ENCODE assay signal across 1 cellular context in the genomic region with DNA sequence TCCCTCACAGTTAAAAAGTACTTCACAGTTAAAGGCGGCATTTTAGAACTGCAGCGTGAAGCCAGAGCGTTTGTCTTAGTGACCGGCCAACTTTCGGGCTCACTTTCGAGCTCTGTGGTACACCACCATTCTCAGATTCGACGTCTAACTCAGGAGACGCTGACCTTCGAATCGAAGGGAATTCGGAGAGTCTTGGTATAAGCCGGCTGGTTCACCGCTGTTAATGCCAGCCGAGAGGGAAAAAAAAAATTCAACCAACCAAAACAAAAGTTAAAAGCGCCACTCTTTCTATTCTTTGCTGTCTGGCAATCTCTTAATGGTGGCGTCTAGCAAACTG.
TF ChIP-seq lines count a peak whose summit lies in the region.

No MANE protein-coding gene starts in this region.

TF ChIP-seq in K562, 482 proteins besides CTCF, POLR2A, EP300 and RAD21 (continued from another document and continues in another):
- TF ChIP-seq, protein P1, sequence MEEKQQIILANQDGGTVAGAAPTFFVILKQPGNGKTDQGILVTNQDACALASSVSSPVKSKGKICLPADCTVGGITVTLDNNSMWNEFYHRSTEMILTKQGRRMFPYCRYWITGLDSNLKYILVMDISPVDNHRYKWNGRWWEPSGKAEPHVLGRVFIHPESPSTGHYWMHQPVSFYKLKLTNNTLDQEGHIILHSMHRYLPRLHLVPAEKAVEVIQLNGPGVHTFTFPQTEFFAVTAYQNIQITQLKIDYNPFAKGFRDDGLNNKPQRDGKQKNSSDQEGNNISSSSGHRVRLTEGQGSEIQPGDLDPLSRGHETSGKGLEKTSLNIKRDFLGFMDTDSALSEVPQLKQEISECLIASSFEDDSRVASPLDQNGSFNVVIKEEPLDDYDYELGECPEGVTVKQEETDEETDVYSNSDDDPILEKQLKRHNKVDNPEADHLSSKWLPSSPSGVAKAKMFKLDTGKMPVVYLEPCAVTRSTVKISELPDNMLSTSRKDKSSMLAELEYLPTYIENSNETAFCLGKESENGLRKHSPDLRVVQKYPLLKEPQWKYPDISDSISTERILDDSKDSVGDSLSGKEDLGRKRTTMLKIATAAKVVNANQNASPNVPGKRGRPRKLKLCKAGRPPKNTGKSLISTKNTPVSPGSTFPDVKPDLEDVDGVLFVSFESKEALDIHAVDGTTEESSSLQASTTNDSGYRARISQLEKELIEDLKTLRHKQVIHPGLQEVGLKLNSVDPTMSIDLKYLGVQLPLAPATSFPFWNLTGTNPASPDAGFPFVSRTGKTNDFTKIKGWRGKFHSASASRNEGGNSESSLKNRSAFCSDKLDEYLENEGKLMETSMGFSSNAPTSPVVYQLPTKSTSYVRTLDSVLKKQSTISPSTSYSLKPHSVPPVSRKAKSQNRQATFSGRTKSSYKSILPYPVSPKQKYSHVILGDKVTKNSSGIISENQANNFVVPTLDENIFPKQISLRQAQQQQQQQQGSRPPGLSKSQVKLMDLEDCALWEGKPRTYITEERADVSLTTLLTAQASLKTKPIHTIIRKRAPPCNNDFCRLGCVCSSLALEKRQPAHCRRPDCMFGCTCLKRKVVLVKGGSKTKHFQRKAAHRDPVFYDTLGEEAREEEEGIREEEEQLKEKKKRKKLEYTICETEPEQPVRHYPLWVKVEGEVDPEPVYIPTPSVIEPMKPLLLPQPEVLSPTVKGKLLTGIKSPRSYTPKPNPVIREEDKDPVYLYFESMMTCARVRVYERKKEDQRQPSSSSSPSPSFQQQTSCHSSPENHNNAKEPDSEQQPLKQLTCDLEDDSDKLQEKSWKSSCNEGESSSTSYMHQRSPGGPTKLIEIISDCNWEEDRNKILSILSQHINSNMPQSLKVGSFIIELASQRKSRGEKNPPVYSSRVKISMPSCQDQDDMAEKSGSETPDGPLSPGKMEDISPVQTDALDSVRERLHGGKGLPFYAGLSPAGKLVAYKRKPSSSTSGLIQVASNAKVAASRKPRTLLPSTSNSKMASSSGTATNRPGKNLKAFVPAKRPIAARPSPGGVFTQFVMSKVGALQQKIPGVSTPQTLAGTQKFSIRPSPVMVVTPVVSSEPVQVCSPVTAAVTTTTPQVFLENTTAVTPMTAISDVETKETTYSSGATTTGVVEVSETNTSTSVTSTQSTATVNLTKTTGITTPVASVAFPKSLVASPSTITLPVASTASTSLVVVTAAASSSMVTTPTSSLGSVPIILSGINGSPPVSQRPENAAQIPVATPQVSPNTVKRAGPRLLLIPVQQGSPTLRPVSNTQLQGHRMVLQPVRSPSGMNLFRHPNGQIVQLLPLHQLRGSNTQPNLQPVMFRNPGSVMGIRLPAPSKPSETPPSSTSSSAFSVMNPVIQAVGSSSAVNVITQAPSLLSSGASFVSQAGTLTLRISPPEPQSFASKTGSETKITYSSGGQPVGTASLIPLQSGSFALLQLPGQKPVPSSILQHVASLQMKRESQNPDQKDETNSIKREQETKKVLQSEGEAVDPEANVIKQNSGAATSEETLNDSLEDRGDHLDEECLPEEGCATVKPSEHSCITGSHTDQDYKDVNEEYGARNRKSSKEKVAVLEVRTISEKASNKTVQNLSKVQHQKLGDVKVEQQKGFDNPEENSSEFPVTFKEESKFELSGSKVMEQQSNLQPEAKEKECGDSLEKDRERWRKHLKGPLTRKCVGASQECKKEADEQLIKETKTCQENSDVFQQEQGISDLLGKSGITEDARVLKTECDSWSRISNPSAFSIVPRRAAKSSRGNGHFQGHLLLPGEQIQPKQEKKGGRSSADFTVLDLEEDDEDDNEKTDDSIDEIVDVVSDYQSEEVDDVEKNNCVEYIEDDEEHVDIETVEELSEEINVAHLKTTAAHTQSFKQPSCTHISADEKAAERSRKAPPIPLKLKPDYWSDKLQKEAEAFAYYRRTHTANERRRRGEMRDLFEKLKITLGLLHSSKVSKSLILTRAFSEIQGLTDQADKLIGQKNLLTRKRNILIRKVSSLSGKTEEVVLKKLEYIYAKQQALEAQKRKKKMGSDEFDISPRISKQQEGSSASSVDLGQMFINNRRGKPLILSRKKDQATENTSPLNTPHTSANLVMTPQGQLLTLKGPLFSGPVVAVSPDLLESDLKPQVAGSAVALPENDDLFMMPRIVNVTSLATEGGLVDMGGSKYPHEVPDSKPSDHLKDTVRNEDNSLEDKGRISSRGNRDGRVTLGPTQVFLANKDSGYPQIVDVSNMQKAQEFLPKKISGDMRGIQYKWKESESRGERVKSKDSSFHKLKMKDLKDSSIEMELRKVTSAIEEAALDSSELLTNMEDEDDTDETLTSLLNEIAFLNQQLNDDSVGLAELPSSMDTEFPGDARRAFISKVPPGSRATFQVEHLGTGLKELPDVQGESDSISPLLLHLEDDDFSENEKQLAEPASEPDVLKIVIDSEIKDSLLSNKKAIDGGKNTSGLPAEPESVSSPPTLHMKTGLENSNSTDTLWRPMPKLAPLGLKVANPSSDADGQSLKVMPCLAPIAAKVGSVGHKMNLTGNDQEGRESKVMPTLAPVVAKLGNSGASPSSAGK (IDR thresholded peaks at IDR 0.05) = peak; percentile 70
- no peak for TF ChIP-seq ARID1B (IDR thresholded peaks at IDR 0.05)
- no peak for TF ChIP-seq MAZ (CRISPR knock-in tag; conservative IDR thresholded peaks at IDR 0.05 in 1 of 2, IDR thresholded peaks at IDR 0.05 in 1 of 2)
- no peak for TF ChIP-seq MEF2D (tag; conservative IDR thresholded peaks at IDR 0.05; ENCODE audit: low read depth)
- no peak for TF ChIP-seq ATF1 (CRISPR knock-in tag; IDR thresholded peaks at IDR 0.05)
- TF ChIP-seq ATF1 (tag; IDR thresholded peaks at IDR 0.05) = peak; percentile 40
- TF ChIP-seq SNIP1 (IDR thresholded peaks at IDR 0.05; ENCODE audit: low read depth) = no peak
- TF ChIP-seq ZEB2 (IDR thresholded peaks at IDR 0.05) = no peak
- TF ChIP-seq EHMT2 (IDR thresholded peaks at IDR 0.05) = no peak
- TF ChIP-seq SMARCA4 (IDR thresholded peaks at IDR 0.05) = peak; percentile 19; the same call in 1 of the 2 replicates
- no peak for TF ChIP-seq ZNF707 (CRISPR knock-in tag; conservative IDR thresholded peaks at IDR 0.05)
- TF ChIP-seq, protein P2, sequence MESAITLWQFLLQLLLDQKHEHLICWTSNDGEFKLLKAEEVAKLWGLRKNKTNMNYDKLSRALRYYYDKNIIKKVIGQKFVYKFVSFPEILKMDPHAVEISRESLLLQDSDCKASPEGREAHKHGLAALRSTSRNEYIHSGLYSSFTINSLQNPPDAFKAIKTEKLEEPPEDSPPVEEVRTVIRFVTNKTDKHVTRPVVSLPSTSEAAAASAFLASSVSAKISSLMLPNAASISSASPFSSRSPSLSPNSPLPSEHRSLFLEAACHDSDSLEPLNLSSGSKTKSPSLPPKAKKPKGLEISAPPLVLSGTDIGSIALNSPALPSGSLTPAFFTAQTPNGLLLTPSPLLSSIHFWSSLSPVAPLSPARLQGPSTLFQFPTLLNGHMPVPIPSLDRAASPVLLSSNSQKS (CRISPR knock-in tag; IDR thresholded peaks at IDR 0.05) = no peak
- no peak for TF ChIP-seq SIRT6 (IDR thresholded peaks at IDR 0.05; ENCODE audit: low read depth, low read length)
- TF ChIP-seq, protein P3, sequence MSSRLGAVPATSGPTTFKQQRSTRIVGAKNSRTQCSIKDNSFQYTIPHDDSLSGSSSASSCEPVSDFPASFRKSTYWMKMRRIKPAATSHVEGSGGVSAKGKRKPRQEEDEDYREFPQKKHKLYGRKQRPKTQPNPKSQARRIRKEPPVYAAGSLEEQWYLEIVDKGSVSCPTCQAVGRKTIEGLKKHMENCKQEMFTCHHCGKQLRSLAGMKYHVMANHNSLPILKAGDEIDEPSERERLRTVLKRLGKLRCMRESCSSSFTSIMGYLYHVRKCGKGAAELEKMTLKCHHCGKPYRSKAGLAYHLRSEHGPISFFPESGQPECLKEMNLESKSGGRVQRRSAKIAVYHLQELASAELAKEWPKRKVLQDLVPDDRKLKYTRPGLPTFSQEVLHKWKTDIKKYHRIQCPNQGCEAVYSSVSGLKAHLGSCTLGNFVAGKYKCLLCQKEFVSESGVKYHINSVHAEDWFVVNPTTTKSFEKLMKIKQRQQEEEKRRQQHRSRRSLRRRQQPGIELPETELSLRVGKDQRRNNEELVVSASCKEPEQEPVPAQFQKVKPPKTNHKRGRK (tag; IDR thresholded peaks at IDR 0.05) = no peak
- TF ChIP-seq, protein P4, sequence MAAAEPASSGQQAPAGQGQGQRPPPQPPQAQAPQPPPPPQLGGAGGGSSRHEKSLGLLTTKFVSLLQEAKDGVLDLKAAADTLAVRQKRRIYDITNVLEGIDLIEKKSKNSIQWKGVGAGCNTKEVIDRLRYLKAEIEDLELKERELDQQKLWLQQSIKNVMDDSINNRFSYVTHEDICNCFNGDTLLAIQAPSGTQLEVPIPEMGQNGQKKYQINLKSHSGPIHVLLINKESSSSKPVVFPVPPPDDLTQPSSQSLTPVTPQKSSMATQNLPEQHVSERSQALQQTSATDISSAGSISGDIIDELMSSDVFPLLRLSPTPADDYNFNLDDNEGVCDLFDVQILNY (CRISPR knock-in tag; IDR thresholded peaks at IDR 0.05) = no peak
- no peak for TF ChIP-seq ZKSCAN3 (CRISPR knock-in tag; IDR thresholded peaks at IDR 0.05)
- no peak for TF ChIP-seq STAG1 (CRISPR knock-in tag; IDR thresholded peaks at IDR 0.05; ENCODE audit: borderline replicate concordance)
- TF ChIP-seq, protein P5, sequence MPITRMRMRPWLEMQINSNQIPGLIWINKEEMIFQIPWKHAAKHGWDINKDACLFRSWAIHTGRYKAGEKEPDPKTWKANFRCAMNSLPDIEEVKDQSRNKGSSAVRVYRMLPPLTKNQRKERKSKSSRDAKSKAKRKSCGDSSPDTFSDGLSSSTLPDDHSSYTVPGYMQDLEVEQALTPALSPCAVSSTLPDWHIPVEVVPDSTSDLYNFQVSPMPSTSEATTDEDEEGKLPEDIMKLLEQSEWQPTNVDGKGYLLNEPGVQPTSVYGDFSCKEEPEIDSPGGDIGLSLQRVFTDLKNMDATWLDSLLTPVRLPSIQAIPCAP (CRISPR knock-in tag; IDR thresholded peaks at IDR 0.05; ENCODE audit: borderline replicate concordance) = 0 out of 2 replicates have a peak, but pooled peaks have one; percentile 47
- TF ChIP-seq MTF1 (CRISPR knock-in tag; IDR thresholded peaks at IDR 0.05; ENCODE audit: borderline replicate concordance) = no peak
- no peak for TF ChIP-seq TGIF2 (CRISPR knock-in tag; IDR thresholded peaks at IDR 0.05)
- TF ChIP-seq TCFL5 (CRISPR knock-in tag; conservative IDR thresholded peaks at IDR 0.05) = no peak
- TF ChIP-seq, protein P6, sequence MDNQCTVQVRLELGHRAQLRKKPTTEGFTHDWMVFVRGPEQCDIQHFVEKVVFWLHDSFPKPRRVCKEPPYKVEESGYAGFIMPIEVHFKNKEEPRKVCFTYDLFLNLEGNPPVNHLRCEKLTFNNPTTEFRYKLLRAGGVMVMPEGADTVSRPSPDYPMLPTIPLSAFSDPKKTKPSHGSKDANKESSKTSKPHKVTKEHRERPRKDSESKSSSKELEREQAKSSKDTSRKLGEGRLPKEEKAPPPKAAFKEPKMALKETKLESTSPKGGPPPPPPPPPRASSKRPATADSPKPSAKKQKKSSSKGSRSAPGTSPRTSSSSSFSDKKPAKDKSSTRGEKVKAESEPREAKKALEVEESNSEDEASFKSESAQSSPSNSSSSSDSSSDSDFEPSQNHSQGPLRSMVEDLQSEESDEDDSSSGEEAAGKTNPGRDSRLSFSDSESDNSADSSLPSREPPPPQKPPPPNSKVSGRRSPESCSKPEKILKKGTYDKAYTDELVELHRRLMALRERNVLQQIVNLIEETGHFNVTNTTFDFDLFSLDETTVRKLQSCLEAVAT (IDR thresholded peaks at IDR 0.05) = no peak
- no peak for TF ChIP-seq TBL1XR1 (IDR thresholded peaks at IDR 0.05; ENCODE audit: low read length in 2 of 2)
- no peak for TF ChIP-seq ILF3 (IDR thresholded peaks at IDR 0.05; ENCODE audit: borderline replicate concordance)
- TF ChIP-seq, protein P7, sequence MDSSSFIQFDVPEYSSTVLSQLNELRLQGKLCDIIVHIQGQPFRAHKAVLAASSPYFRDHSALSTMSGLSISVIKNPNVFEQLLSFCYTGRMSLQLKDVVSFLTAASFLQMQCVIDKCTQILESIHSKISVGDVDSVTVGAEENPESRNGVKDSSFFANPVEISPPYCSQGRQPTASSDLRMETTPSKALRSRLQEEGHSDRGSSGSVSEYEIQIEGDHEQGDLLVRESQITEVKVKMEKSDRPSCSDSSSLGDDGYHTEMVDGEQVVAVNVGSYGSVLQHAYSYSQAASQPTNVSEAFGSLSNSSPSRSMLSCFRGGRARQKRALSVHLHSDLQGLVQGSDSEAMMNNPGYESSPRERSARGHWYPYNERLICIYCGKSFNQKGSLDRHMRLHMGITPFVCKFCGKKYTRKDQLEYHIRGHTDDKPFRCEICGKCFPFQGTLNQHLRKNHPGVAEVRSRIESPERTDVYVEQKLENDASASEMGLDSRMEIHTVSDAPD (CRISPR knock-in tag; IDR thresholded peaks at IDR 0.05) = no peak
- peak; percentile 28; the same call in 1 of the 2 replicates for TF ChIP-seq NFIC (IDR thresholded peaks at IDR 0.05)
- no peak for TF ChIP-seq RCOR1 (IDR thresholded peaks at IDR 0.05; ENCODE audit: borderline replicate concordance in 1 of 2, low read depth in 2 of 2, low read length in 2 of 2)
- TF ChIP-seq SMAD2 (IDR thresholded peaks at IDR 0.05; ENCODE audit: low read depth, low read length) = no peak
- peak; percentile 52 for TF ChIP-seq NCOA6 (IDR thresholded peaks at IDR 0.05)
- TF ChIP-seq HLTF (IDR thresholded peaks at IDR 0.05) = 0 out of 2 replicates have a peak, but pooled peaks have one; percentile 25
- TF ChIP-seq, protein P8, sequence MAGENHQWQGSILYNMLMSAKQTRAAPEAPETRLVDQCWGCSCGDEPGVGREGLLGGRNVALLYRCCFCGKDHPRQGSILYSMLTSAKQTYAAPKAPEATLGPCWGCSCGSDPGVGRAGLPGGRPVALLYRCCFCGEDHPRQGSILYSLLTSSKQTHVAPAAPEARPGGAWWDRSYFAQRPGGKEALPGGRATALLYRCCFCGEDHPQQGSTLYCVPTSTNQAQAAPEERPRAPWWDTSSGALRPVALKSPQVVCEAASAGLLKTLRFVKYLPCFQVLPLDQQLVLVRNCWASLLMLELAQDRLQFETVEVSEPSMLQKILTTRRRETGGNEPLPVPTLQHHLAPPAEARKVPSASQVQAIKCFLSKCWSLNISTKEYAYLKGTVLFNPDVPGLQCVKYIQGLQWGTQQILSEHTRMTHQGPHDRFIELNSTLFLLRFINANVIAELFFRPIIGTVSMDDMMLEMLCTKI (IDR thresholded peaks at IDR 0.05; ENCODE audit: partially characterized antibody) = no peak
- TF ChIP-seq ZFPM2 (CRISPR knock-in tag; IDR thresholded peaks at IDR 0.05) = no peak
- TF ChIP-seq GTF2E2 (tag; IDR thresholded peaks at IDR 0.05) = no peak
- no peak for TF ChIP-seq HMG20B (CRISPR knock-in tag; IDR thresholded peaks at IDR 0.05)
- peak; percentile 27 for TF ChIP-seq BRD9 (IDR thresholded peaks at IDR 0.05; ENCODE audit: low read depth, partially characterized antibody)
- TF ChIP-seq SMAD3 (CRISPR knock-in tag; conservative IDR thresholded peaks at IDR 0.05) = no peak
- TF ChIP-seq NFYB (IDR thresholded peaks at IDR 0.05; ENCODE audit: extremely low read depth, insufficient read length) = no peak
- TF ChIP-seq PPARD (CRISPR knock-in tag; IDR thresholded peaks at IDR 0.05) = no peak
- TF ChIP-seq, protein P9, sequence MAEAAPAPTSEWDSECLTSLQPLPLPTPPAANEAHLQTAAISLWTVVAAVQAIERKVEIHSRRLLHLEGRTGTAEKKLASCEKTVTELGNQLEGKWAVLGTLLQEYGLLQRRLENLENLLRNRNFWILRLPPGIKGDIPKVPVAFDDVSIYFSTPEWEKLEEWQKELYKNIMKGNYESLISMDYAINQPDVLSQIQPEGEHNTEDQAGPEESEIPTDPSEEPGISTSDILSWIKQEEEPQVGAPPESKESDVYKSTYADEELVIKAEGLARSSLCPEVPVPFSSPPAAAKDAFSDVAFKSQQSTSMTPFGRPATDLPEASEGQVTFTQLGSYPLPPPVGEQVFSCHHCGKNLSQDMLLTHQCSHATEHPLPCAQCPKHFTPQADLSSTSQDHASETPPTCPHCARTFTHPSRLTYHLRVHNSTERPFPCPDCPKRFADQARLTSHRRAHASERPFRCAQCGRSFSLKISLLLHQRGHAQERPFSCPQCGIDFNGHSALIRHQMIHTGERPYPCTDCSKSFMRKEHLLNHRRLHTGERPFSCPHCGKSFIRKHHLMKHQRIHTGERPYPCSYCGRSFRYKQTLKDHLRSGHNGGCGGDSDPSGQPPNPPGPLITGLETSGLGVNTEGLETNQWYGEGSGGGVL (CRISPR knock-in tag; IDR thresholded peaks at IDR 0.05) = no peak
- TF ChIP-seq MTA1 (IDR thresholded peaks at IDR 0.05; ENCODE audit: borderline replicate concordance) = no peak
